Comparison of ENCODE assay signal across 8 cellular contexts in the genomic region with DNA sequence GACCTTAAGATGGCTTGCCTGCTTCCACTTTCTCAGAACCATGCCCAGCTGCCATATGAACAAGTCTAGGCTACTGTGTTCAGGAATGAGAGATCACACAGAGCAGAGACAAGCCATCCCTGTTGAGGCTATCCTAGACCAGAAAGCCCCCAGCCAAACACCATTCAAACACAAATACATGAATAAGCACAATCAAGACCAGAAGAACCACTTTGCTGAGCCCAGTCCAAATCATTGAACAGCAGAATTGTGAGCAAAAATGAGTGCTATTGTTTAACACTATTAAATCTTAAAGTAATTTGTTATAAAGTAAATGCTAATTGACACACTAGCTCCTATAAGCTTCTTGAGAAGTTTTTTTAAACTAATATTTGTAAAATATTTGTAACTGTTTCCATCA.
"Had no signal": no experiment of that assay in that cellular context is flagged by ENCODE, and none has a peak within 500 bp of the region (broad histone marks: within the 10 kb centered on the region; RNA-seq: fewer than 3 reads in every experiment).

No MANE protein-coding gene starts in this region.

- H3K4me3 ChIP-seq: HAP-1, K562 had no signal

- DNase-seq: GOT3, H7, IMR-90, KG1 had no signal

- ATAC-seq: HCT116, K562 had no signal

- H3K9me3 ChIP-seq: HAP-1 had no signal

- H3K4me1 ChIP-seq: HAP-1 had no signal

- H3K36me3 ChIP-seq: HAP-1 had no signal

- H3K27ac ChIP-seq: HL-60 had no signal
